ENCODE assay signal across 1 cellular context in genomic region chr9:77455312-77455927, GRCh38.
TF ChIP-seq lines count a peak whose summit lies in the region.

No MANE protein-coding gene starts in this region.

TF ChIP-seq in GM23338, 12 proteins besides CTCF, POLR2A, EP300 and RAD21 (continued from another document):
- TF ChIP-seq EZH2 (IDR thresholded peaks at IDR 0.05; ENCODE audit: low read depth, unreplicated experiment): no peak
